In genomic region chr7:132618956-132619305, GRCh38 we compare ENCODE assay signal across 20 cellular contexts. TPM values are rescaled to one million over a fixed set of nuclear protein-coding genes. Genes with fewer than 3 reads are reported as not detected.
DNase-seq lines count a peak whose midpoint lies in the region; ATAC-seq and TF ChIP-seq lines count a peak whose summit lies in the region.
"Had no signal": no experiment of that assay in that cellular context is flagged by ENCODE, and none has a peak within 500 bp of the region (broad histone marks: within the 10 kb centered on the region; RNA-seq: fewer than 3 reads in every experiment).

No MANE protein-coding gene starts in this region.

- no peak overlapping the region for H3K56ac ChIP-seq in mesendoderm (ENCODE audit: low read length)

- H2BK120ac ChIP-seq in mesendoderm (ENCODE audit: low read depth, low read length): no peak overlapping the region

- no peak overlapping the region for H2BK5ac ChIP-seq in mesendoderm (ENCODE audit: low read length)

- H3K4me1 ChIP-seq in mesendoderm (ENCODE audit: control insufficient read depth, low read depth, low read length): peaks cover 3% of the 10 kb centered on the region
- H3K4me1 ChIP-seq in esophagus squamous epithelium: peaks cover 5 to 11% (median 6%) of the 10 kb centered on the region in 3 donors

- no peak overlapping the region for H3K23ac ChIP-seq in mesendoderm (ENCODE audit: low read length)

- no peaks in the 10 kb centered on the region for H3K36me3 ChIP-seq in mesendoderm (ENCODE audit: control insufficient read depth, insufficient read depth, low read length)
- no peaks in the 10 kb centered on the region for H3K36me3 ChIP-seq in esophagus squamous epithelium
- H3K36me3 ChIP-seq: transverse colon had no signal

- no peak overlapping the region for H2BK15ac ChIP-seq in mesendoderm (replicated peaks; ENCODE audit: low read depth)

- no peak for TF ChIP-seq POLR2A in esophagus squamous epithelium (IDR thresholded peaks at IDR 0.05)

- no peak overlapping the region for H3K4ac ChIP-seq in mesendoderm (ENCODE audit: low read depth, low read length)

- no CpG with 5 or more reads among the region's 2 CpGs for WGBS in mesendoderm (ENCODE audit: extremely low coverage, insufficient coverage, low lambda C conversion rate)
- WGBS in esophagus squamous epithelium, 2 donors: 57 to 64% methylated on average over 2 of the region's 2 CpGs

- H3K9me3 ChIP-seq in esophagus squamous epithelium: no peaks in the 10 kb centered on the region
- H3K9me3 ChIP-seq: transverse colon had no signal

- DNase-seq in AG08395 (ENCODE audit: low spot score): peak; percentile 59
- DNase-seq in LHCN-M2 (ENCODE audit: low read depth): peak; percentile 1
- peak; percentile 48 for DNase-seq in cardiac fibroblast (ENCODE audit: low read depth in 2 of 2)
- DNase-seq in lung microvascular endothelial cell (ENCODE audit: low read depth in 2 of 2): peak; percentile 7 to 78
- no peak for DNase-seq in MV-4-11 (lab: John Stamatoyannopoulos, UW)
- DNase-seq in mesendoderm: no peak
- no peak for DNase-seq in esophagus squamous epithelium (lab: John Stamatoyannopoulos, UW)
- DNase-seq: activated B cell treated with CpG ODN at 0.5 μM for 24 hours; activated T-cell treated with anti-CD3 and anti-CD28 coated beads, Interleukin-2, amount 50 U/mL, for 72 hours; CD4-positive, alpha-beta memory T cell; DMS53; effector CD8-positive, alpha-beta T cell; hypothalamus; KBM-7; kidney glomerular epithelial cell; NCI-H1092 treated with DMSO at 0.1 percent for 48 hours; NCI-H524 treated with DMSO at 0.1 percent for 48 hours; stimulated activated naive CD4-positive, alpha-beta T cell treated with Interleukin-2 at 50 U/mL for 16 hours; transverse colon had no signal

- H2AK5ac ChIP-seq in mesendoderm (ENCODE audit: low read length): no peak overlapping the region

- no peak overlapping the region for H3K18ac ChIP-seq in mesendoderm (ENCODE audit: low read length)

- H3K79me1 ChIP-seq in mesendoderm (ENCODE audit: low read length): no peaks in the 10 kb centered on the region

- intact Hi-C loops in esophagus squamous epithelium (cut with DNase I): no loop called here

- no peaks in the 10 kb centered on the region for H3K79me2 ChIP-seq in mesendoderm (ENCODE audit: control insufficient read depth, insufficient read depth, low read length)

- no peak overlapping the region for H3K4me3 ChIP-seq in cardiac fibroblast (replicated peaks in 1 of 2; ENCODE audit: low read depth in 2 of 2, low read length in 2 of 2)
- H3K4me3 ChIP-seq in mesendoderm (ENCODE audit: low read length): no peak overlapping the region
- H3K4me3 ChIP-seq in esophagus squamous epithelium: no peak overlapping the region
- H3K4me3 ChIP-seq: transverse colon had no signal

- TF ChIP-seq CTCF in cardiac fibroblast (IDR thresholded peaks at IDR 0.05; ENCODE audit: low read depth, low read length): no peak
- TF ChIP-seq CTCF in esophagus squamous epithelium (IDR thresholded peaks at IDR 0.05): no peak

- H3K27ac ChIP-seq in mesendoderm (ENCODE audit: low read depth, low read length) (no peak overlapping the region), esophagus squamous epithelium (no peak overlapping the region)
- H3K27ac ChIP-seq: transverse colon had no signal

- H3K9ac ChIP-seq in mesendoderm (ENCODE audit: low read length): no peak overlapping the region

- H4K5ac ChIP-seq in mesendoderm (ENCODE audit: low read length): no peak overlapping the region

- H3K4me2 ChIP-seq in mesendoderm (ENCODE audit: low read length): no peak overlapping the region

- H3K27me3 ChIP-seq in mesendoderm (ENCODE audit: insufficient read depth, low read length, poor library complexity): no peaks in the 10 kb centered on the region
- peaks cover 0 to 12% (median 0%) of the 10 kb centered on the region in 4 donors for H3K27me3 ChIP-seq in esophagus squamous epithelium

- no peak for ATAC-seq in GM19351 (IDR thresholded peaks at IDR 0.05; ENCODE audit: unreplicated experiment)
- ATAC-seq: activated T-cell treated with anti-CD3 and anti-CD28 coated beads, Interleukin-2, amount 50 U/mL, for 72 hours had no signal

- no peak overlapping the region for H4K8ac ChIP-seq in mesendoderm (ENCODE audit: low read depth, low read length)

RNA-seq across cellular contexts. Expression of gene PLXNA4, which starts 42.7 kb away (rescaled TPM):
- not detected in 2 replicates for total RNA-seq in LHCN-M2 (2014; rRNA removed)
- polyA plus RNA-seq in LHCN-M2 (2012): not detected
- total RNA-seq in lung microvascular endothelial cell: 6.9 and 7.8 TPM in 2 replicates
- 0.24 TPM for polyA plus RNA-seq in mesendoderm (2013, experiment 1 of 2)
- 0.25 TPM for polyA plus RNA-seq in mesendoderm (2013, experiment 2 of 2)
- 1 to 10 TPM in 3 of 4 donors, under 1 TPM in 1; 0.49 to 7.1 (median 2.0) TPM for total RNA-seq in esophagus squamous epithelium
- total RNA-seq: activated B cell treated with CpG ODN at 0.5 μM for 24 hours had no signal

Comparison
In these comparisons a context has a peak if more than half of its experiments do, and no peak if none do; other contexts are left out.
1. DNase-seq: peak in AG08395 (single experiment), LHCN-M2 (single experiment), cardiac fibroblast (2 of 2) and lung microvascular endothelial cell (2 of 2); none in MV-4-11 (single experiment), mesendoderm (single experiment) and esophagus squamous epithelium (single experiment).